ENCODE assay signal across 8 cellular contexts in genomic region chr11:118338637-118339061, GRCh38. TPM values are rescaled to one million over a fixed set of nuclear protein-coding genes. Genes with fewer than 3 reads are reported as not detected.
DNase-seq lines count a peak whose midpoint lies in the region; ATAC-seq and TF ChIP-seq lines count a peak whose summit lies in the region.

No MANE protein-coding gene starts in this region.

- H3K27ac ChIP-seq in left ventricle myocardium inferior (replicated peaks) (no peak overlapping the region), Karpas-422 (ENCODE audit: low read length) (no peak overlapping the region)

- no peaks in the 10 kb centered on the region; the same call in 1 of the 2 replicates for H3K9me2 ChIP-seq in Karpas-422 (replicated peaks; ENCODE audit: insufficient read depth, low read length)

- no peak overlapping the region for H2AFZ ChIP-seq in Karpas-422 (ENCODE audit: low read length)

- no peak overlapping the region for H3K4me3 ChIP-seq in left ventricle myocardium inferior
- H3K4me3 ChIP-seq in Karpas-422 (ENCODE audit: low read length): no peak overlapping the region

- H3K9me3 ChIP-seq in left ventricle myocardium inferior (replicated peaks) (no peaks in the 10 kb centered on the region), Karpas-422 (ENCODE audit: low read length) (no peaks in the 10 kb centered on the region)

- TF ChIP-seq CTCF in left ventricle myocardium inferior (IDR thresholded peaks at IDR 0.05; ENCODE audit: borderline replicate concordance): no peak

- peaks cover 56% of the 10 kb centered on the region for H3K4me1 Mint-ChIP-seq in activated T-helper 2 cell treated with anti-CD3 and anti-CD28 coated beads, Interferon-gamma antibody, Interleukin-2, Interleukin-4, amounts not matched to agents 10 μg/mL and 5 μg/mL and 100 μg/mL, durations not matched to agents 14 hours and 24 hours and 36 hours (ENCODE audit: low read depth)

- H3K27me3 Mint-ChIP-seq in activated T-helper 2 cell treated with anti-CD3 and anti-CD28 coated beads, Interferon-gamma antibody, Interleukin-2, Interleukin-4, amounts not matched to agents 10 μg/mL and 5 μg/mL and 100 μg/mL, durations not matched to agents 14 hours and 24 hours and 36 hours (ENCODE audit: low read depth): no peaks in the 10 kb centered on the region

- H3K4me1 ChIP-seq in left ventricle myocardium inferior: no peaks in the 10 kb centered on the region
- peaks cover 36% of the 10 kb centered on the region for H3K4me1 ChIP-seq in Karpas-422 (ENCODE audit: low read length)

- peaks cover 51% of the 10 kb centered on the region for H3K36me3 Mint-ChIP-seq in activated T-helper 2 cell treated with anti-CD3 and anti-CD28 coated beads, Interferon-gamma antibody, Interleukin-2, Interleukin-4, amounts not matched to agents 10 μg/mL and 5 μg/mL and 100 μg/mL, durations not matched to agents 14 hours and 24 hours and 36 hours (ENCODE audit: low read depth)

- H3K27ac Mint-ChIP-seq in activated T-helper 2 cell treated with anti-CD3 and anti-CD28 coated beads, Interferon-gamma antibody, Interleukin-2, Interleukin-4, amounts not matched to agents 10 μg/mL and 5 μg/mL and 100 μg/mL, durations not matched to agents 14 hours and 24 hours and 36 hours: peak overlapping the region; percentile 100

- no peaks in the 10 kb centered on the region for H3K9me3 Mint-ChIP-seq in activated T-helper 2 cell treated with anti-CD3 and anti-CD28 coated beads, Interferon-gamma antibody, Interleukin-2, Interleukin-4, amounts not matched to agents 10 μg/mL and 5 μg/mL and 100 μg/mL, durations not matched to agents 14 hours and 24 hours and 36 hours

- H3K27me3 ChIP-seq in left ventricle myocardium inferior (ENCODE audit: low read depth) (peaks cover 26% of the 10 kb centered on the region), Karpas-422 (ENCODE audit: low read length) (no peaks in the 10 kb centered on the region)

- intact Hi-C loops in left cardiac atrium (cut with DNase I) (no loop called here), left ventricle myocardium inferior (cut with micrococcal nuclease) (no loop called here)
- intact Hi-C loops in activated T-helper 2 cell treated with anti-CD3 and anti-CD28 coated beads, Interferon-gamma antibody, Interleukin-2, Interleukin-4, amounts not matched to agents 10 μg/mL and 5 μg/mL and 100 μg/mL, durations not matched to agents 14 hours and 24 hours and 36 hours (cut with micrococcal nuclease): loop anchor here (1.0 to 2.0 kb wide), 2 partner anchors 34 to 138 kb away; partner anchors contain the start of gene CD3E

- H3K36me3 ChIP-seq in left ventricle myocardium inferior (no peaks in the 10 kb centered on the region), Karpas-422 (ENCODE audit: insufficient read depth, low read length) (no peaks in the 10 kb centered on the region)

- peak overlapping the region; percentile 86 for H3K4me3 Mint-ChIP-seq in activated T-helper 2 cell treated with anti-CD3 and anti-CD28 coated beads, Interferon-gamma antibody, Interleukin-2, Interleukin-4, amounts not matched to agents 10 μg/mL and 5 μg/mL and 100 μg/mL, durations not matched to agents 14 hours and 24 hours and 36 hours (ENCODE audit: low read depth)

- no peak for DNase-seq in left cardiac atrium
- DNase-seq in left ventricle myocardium inferior: no peak
- DNase-seq in activated T-helper 2 cell treated with anti-CD3 and anti-CD28 coated beads, Interferon-gamma antibody, Interleukin-2, Interleukin-4, amounts not matched to agents 10 μg/mL and 5 μg/mL and 100 μg/mL, durations not matched to agents 14 hours and 24 hours and 36 hours (ENCODE audit: low spot score): peak; percentile 88
- peak; percentile 52 for DNase-seq in mucosa of gallbladder (ENCODE audit: low spot score)
- no peak for DNase-seq in AML-193 (lab: John Stamatoyannopoulos, UW)
- no peak for DNase-seq in Karpas-422

- H3K79me2 ChIP-seq in Karpas-422 (ENCODE audit: low read length): no peaks in the 10 kb centered on the region

- no peak overlapping the region for H3K9ac ChIP-seq in Karpas-422 (ENCODE audit: low read length)

- ATAC-seq in left cardiac atrium (peak; percentile 25 to 54), HG03342 (IDR thresholded peaks at IDR 0.05; ENCODE audit: unreplicated experiment) (no peak), HG03571 (IDR thresholded peaks at IDR 0.05; ENCODE audit: unreplicated experiment) (no peak)

- H4K20me1 ChIP-seq in Karpas-422 (ENCODE audit: insufficient read depth, low read depth, low read length): no peaks in the 10 kb centered on the region

- H3K4me2 ChIP-seq in Karpas-422 (ENCODE audit: low read depth, low read length, poor library complexity, severe bottlenecking): no peak overlapping the region

RNA-seq across cellular contexts. Expression of gene CD3D, which starts 3.9 kb away (rescaled TPM):
- total RNA-seq in left cardiac atrium: 1 to 10 TPM in 1 of 2 donors, under 1 TPM in 1; 0.86 to 2.0 TPM
- not detected for total RNA-seq in left ventricle myocardium inferior
- 386 and 400 TPM in 2 replicates for total RNA-seq in activated T-helper 2 cell treated with anti-CD3 and anti-CD28 coated beads, Interferon-gamma antibody, Interleukin-2, Interleukin-4, amounts not matched to agents 10 μg/mL and 5 μg/mL and 100 μg/mL, durations not matched to agents 14 hours and 24 hours and 36 hours
- total RNA-seq in mucosa of gallbladder: 12.4 TPM
- total RNA-seq in Karpas-422 (2014; rRNA removed; shearing (Covaris generic); ENCODE audit: low replicate concordance): 3.7 and 5.7 TPM in 2 replicates

RNA-seq across cellular contexts. Expression of gene CD3G, which starts 5.5 kb away (rescaled TPM):
- 1 to 10 TPM in 1 of 2 donors, under 1 TPM in 1; 0.76 to 1.4 TPM for total RNA-seq in left cardiac atrium
- 0.16 TPM for total RNA-seq in left ventricle myocardium inferior
- 134 and 139 TPM in 2 replicates for total RNA-seq in activated T-helper 2 cell treated with anti-CD3 and anti-CD28 coated beads, Interferon-gamma antibody, Interleukin-2, Interleukin-4, amounts not matched to agents 10 μg/mL and 5 μg/mL and 100 μg/mL, durations not matched to agents 14 hours and 24 hours and 36 hours
- 3.0 TPM for total RNA-seq in mucosa of gallbladder
- total RNA-seq in Karpas-422 (2014; rRNA removed; shearing (Covaris generic); ENCODE audit: low replicate concordance): 88.1 and 158 TPM in 2 replicates

RNA-seq across cellular contexts. Expression of gene UBE4A, which starts 20.8 kb away (rescaled TPM):
- 10 to 100 TPM; 32.9 to 41.2 TPM for total RNA-seq in left cardiac atrium
- total RNA-seq in left ventricle myocardium inferior: 32.6 TPM
- total RNA-seq in activated T-helper 2 cell treated with anti-CD3 and anti-CD28 coated beads, Interferon-gamma antibody, Interleukin-2, Interleukin-4, amounts not matched to agents 10 μg/mL and 5 μg/mL and 100 μg/mL, durations not matched to agents 14 hours and 24 hours and 36 hours: 41.2 and 44.1 TPM in 2 replicates
- 38.0 TPM for total RNA-seq in mucosa of gallbladder
- 9.7 and 26.3 TPM in 2 replicates for total RNA-seq in Karpas-422 (2014; rRNA removed; shearing (Covaris generic); ENCODE audit: low replicate concordance)

RNA-seq across cellular contexts. Expression of gene CD3E, which starts 34.1 kb away (rescaled TPM):
- 1 to 10 TPM; 1.6 to 3.7 TPM for total RNA-seq in left cardiac atrium
- 0.60 TPM for total RNA-seq in left ventricle myocardium inferior
- 518 and 529 TPM in 2 replicates for total RNA-seq in activated T-helper 2 cell treated with anti-CD3 and anti-CD28 coated beads, Interferon-gamma antibody, Interleukin-2, Interleukin-4, amounts not matched to agents 10 μg/mL and 5 μg/mL and 100 μg/mL, durations not matched to agents 14 hours and 24 hours and 36 hours
- total RNA-seq in mucosa of gallbladder: 15.7 TPM
- 0.32 and 1.3 TPM in 2 replicates for total RNA-seq in Karpas-422 (2014; rRNA removed; shearing (Covaris generic); ENCODE audit: low replicate concordance)

Comparison
In these comparisons a context has a peak if more than half of its experiments do, and no peak if none do; other contexts are left out.
1. ATAC-seq: peak in left cardiac atrium (2 of 2); none in HG03342 (single experiment) and HG03571 (single experiment).
2. DNase-seq: peak in activated T-helper 2 cell treated with anti-CD3 and anti-CD28 coated beads, Interferon-gamma antibody, Interleukin-2, Interleukin-4, amounts not matched to agents 10 μg/mL and 5 μg/mL and 100 μg/mL, durations not matched to agents 14 hours and 24 hours and 36 hours (single experiment) and mucosa of gallbladder (single experiment); none in left cardiac atrium (single experiment), left ventricle myocardium inferior (single experiment), AML-193 (0 of 2) and Karpas-422 (single experiment).
3. RNA of gene CD3D, which starts 3.9 kb away (total RNA-seq): 386 to 400 TPM in activated T-helper 2 cell treated with anti-CD3 and anti-CD28 coated beads, Interferon-gamma antibody, Interleukin-2, Interleukin-4, amounts not matched to agents 10 μg/mL and 5 μg/mL and 100 μg/mL, durations not matched to agents 14 hours and 24 hours and 36 hours; 12.4 TPM in mucosa of gallbladder (single experiment), 3.7 to 5.7 TPM in Karpas-422, 0.86 to 2.0 TPM in left cardiac atrium and not detected in left ventricle myocardium inferior (single experiment); every median in the first group is over 10 times any median in the second.
4. RNA of gene CD3G, which starts 5.5 kb away (total RNA-seq): 88.1 to 158 TPM in Karpas-422 and 134 to 139 TPM in activated T-helper 2 cell treated with anti-CD3 and anti-CD28 coated beads, Interferon-gamma antibody, Interleukin-2, Interleukin-4, amounts not matched to agents 10 μg/mL and 5 μg/mL and 100 μg/mL, durations not matched to agents 14 hours and 24 hours and 36 hours; 3.0 TPM in mucosa of gallbladder (single experiment), 0.76 to 1.4 TPM in left cardiac atrium and 0.16 TPM in left ventricle myocardium inferior (single experiment); every median in the first group is over 10 times any median in the second.